ENCODE assay signal across 23 cellular contexts in genomic region chr11:95132956-95133355, GRCh38. TPM values are rescaled to one million over a fixed set of nuclear protein-coding genes. Genes with fewer than 3 reads are reported as not detected.
DNase-seq lines count a peak whose midpoint lies in the region; ATAC-seq, FAIRE-seq and TF ChIP-seq lines count a peak whose summit lies in the region.
"Had no signal": no experiment of that assay in that cellular context is flagged by ENCODE, and none has a peak within 500 bp of the region (broad histone marks: within the 10 kb centered on the region; RNA-seq: fewer than 3 reads in every experiment).

No MANE protein-coding gene starts in this region.

- 27 to 55% (median 39%) methylated on average over 2 of the region's 2 CpGs for WGBS in spleen, 5 donors

- DNase-seq in COLO829 (ENCODE audit: low spot score), result peak; percentile 76
- DNase-seq in HUDEP-2 (lab: John Stamatoyannopoulos, UW; ENCODE audit: unreplicated experiment in 76 of 76), result peak in 60 of 76 experiments; percentile 4 to 72 (median 44)
- DNase-seq in SW480 (ENCODE audit: low spot score), result peak; percentile 39
- peak in 1 of 2 donors; percentile 52 for DNase-seq in left colon
- DNase-seq in spleen, result no peak
- DNase-seq in natural killer cell treated with Interleukin-12 subunit alpha and Interleukin-12 subunit beta and Interleukin-15 and Interleukin-18, amount 100 ng/mL, for 72 hours (ENCODE audit: low spot score), result no peak
- DNase-seq in activated CD8-positive, alpha-beta T cell treated with anti-CD3 and anti-CD28 coated beads, Interleukin-2, amount 10 ng/mL, durations not matched to agents 7 days and 5 days, result no peak
- no peak for DNase-seq in HTR-8/SVneo (ENCODE audit: insufficient read length, low spot score)
- DNase-seq: activated CD4-positive, alpha-beta T cell treated with anti-CD3 and anti-CD28 coated beads for 1 hour; activated gamma-delta T cell treated with Interleukin-2 at 50 U/mL for 16 hours; CD8-positive, alpha-beta T cell; MM.1S; naive thymus-derived CD8-positive, alpha-beta T cell; NCI-H2081 treated with DMSO at 0.1 percent for 48 hours; NCI-H774; T-helper 2 cell had no signal

- FAIRE-seq in HTR-8/SVneo (lab: Jason Lieb, UNC), result no peak
- FAIRE-seq: G401.6, GM12878 had no signal

- intact Hi-C loops in left colon (cut with DNase I, micrococcal nuclease) (no loop called here), spleen (cut with DNase I; ENCODE audit: low total_unique reads) (no loop called here)

- POLR2A ChIA-PET in activated CD8-positive, alpha-beta T cell treated with anti-CD3 and anti-CD28 coated beads, Interleukin-2, amount 10 ng/mL, durations not matched to agents 7 days and 5 days (lab: Charles Lee), result no interaction called here

- H3K27ac Mint-ChIP-seq in natural killer cell treated with Interleukin-12 subunit alpha and Interleukin-12 subunit beta and Interleukin-15 and Interleukin-18, amount 100 ng/mL, for 72 hours, result no peak overlapping the region
- H3K27ac Mint-ChIP-seq in activated CD8-positive, alpha-beta T cell treated with anti-CD3 and anti-CD28 coated beads, Interleukin-2, amount 10 ng/mL, durations not matched to agents 7 days and 5 days, result no peak overlapping the region
- H3K27ac Mint-ChIP-seq: CD8-positive, alpha-beta T cell; GM23338; stimulated activated naive CD8-positive, alpha-beta T cell treated with anti-CD3 and anti-CD28 coated beads, Interleukin-15, Interleukin-2, amounts not matched to agents 100 ng/mL and 50 ng/mL, for 24 hours had no signal

- TF ChIP-seq POLR2A in spleen (IDR thresholded peaks at IDR 0.05), result no peak

- no peaks in the 10 kb centered on the region for H3K9me3 Mint-ChIP-seq in natural killer cell treated with Interleukin-12 subunit alpha and Interleukin-12 subunit beta and Interleukin-15 and Interleukin-18, amount 100 ng/mL, for 72 hours
- H3K9me3 Mint-ChIP-seq in activated CD8-positive, alpha-beta T cell treated with anti-CD3 and anti-CD28 coated beads, Interleukin-2, amount 10 ng/mL, durations not matched to agents 7 days and 5 days (ENCODE audit: insufficient read depth), result no peaks in the 10 kb centered on the region
- H3K9me3 Mint-ChIP-seq: CD8-positive, alpha-beta T cell; GM23338; naive thymus-derived CD8-positive, alpha-beta T cell; stimulated activated naive CD8-positive, alpha-beta T cell treated with anti-CD3 and anti-CD28 coated beads, Interleukin-15, Interleukin-2, amounts not matched to agents 100 ng/mL and 50 ng/mL, for 24 hours had no signal

- CTCF ChIA-PET in activated CD8-positive, alpha-beta T cell treated with anti-CD3 and anti-CD28 coated beads, Interleukin-2, amount 10 ng/mL, durations not matched to agents 7 days and 5 days (lab: Charles Lee), result interaction anchor here (0.7 kb wide), 1 partner anchor 14 kb away, joined by 3 read pairs; no protein-coding TSS in a partner anchor

- no peak overlapping the region for H3K4me3 Mint-ChIP-seq in natural killer cell treated with Interleukin-12 subunit alpha and Interleukin-12 subunit beta and Interleukin-15 and Interleukin-18, amount 100 ng/mL, for 72 hours
- no peak overlapping the region for H3K4me3 Mint-ChIP-seq in activated CD8-positive, alpha-beta T cell treated with anti-CD3 and anti-CD28 coated beads, Interleukin-2, amount 10 ng/mL, durations not matched to agents 7 days and 5 days
- H3K4me3 Mint-ChIP-seq: CD8-positive, alpha-beta T cell; GM23338; naive thymus-derived CD8-positive, alpha-beta T cell; stimulated activated naive CD8-positive, alpha-beta T cell treated with anti-CD3 and anti-CD28 coated beads, Interleukin-15, Interleukin-2, amounts not matched to agents 100 ng/mL and 50 ng/mL, for 24 hours had no signal

- H3K4me3 ChIP-seq in spleen, result no peak overlapping the region
- H3K4me3 ChIP-seq: ascending aorta, coronary artery, GM12878, GM23338, lung had no signal

- ATAC-seq in left colon, result peak; percentile 98
- ATAC-seq in natural killer cell treated with Interleukin-12 subunit alpha and Interleukin-12 subunit beta and Interleukin-15 and Interleukin-18, amount 100 ng/mL, for 72 hours, result no peak
- no peak for ATAC-seq in activated CD8-positive, alpha-beta T cell treated with anti-CD3 and anti-CD28 coated beads, Interleukin-2, amount 10 ng/mL, durations not matched to agents 7 days and 5 days
- ATAC-seq: CD8-positive, alpha-beta T cell; GM12878; GM23338; naive thymus-derived CD8-positive, alpha-beta T cell had no signal

- H3K27me3 Mint-ChIP-seq in natural killer cell treated with Interleukin-12 subunit alpha and Interleukin-12 subunit beta and Interleukin-15 and Interleukin-18, amount 100 ng/mL, for 72 hours, result no peaks in the 10 kb centered on the region
- H3K27me3 Mint-ChIP-seq in activated CD8-positive, alpha-beta T cell treated with anti-CD3 and anti-CD28 coated beads, Interleukin-2, amount 10 ng/mL, durations not matched to agents 7 days and 5 days (ENCODE audit: low read depth), result no peaks in the 10 kb centered on the region
- H3K27me3 Mint-ChIP-seq: naive thymus-derived CD8-positive, alpha-beta T cell; stimulated activated naive CD8-positive, alpha-beta T cell treated with anti-CD3 and anti-CD28 coated beads, Interleukin-15, Interleukin-2, amounts not matched to agents 100 ng/mL and 50 ng/mL, for 24 hours had no signal

- peaks cover 6% of the 10 kb centered on the region for H3K36me3 Mint-ChIP-seq in natural killer cell treated with Interleukin-12 subunit alpha and Interleukin-12 subunit beta and Interleukin-15 and Interleukin-18, amount 100 ng/mL, for 72 hours
- peaks cover 40% of the 10 kb centered on the region for H3K36me3 Mint-ChIP-seq in activated CD8-positive, alpha-beta T cell treated with anti-CD3 and anti-CD28 coated beads, Interleukin-2, amount 10 ng/mL, durations not matched to agents 7 days and 5 days (ENCODE audit: low read depth)

- peaks cover 0 to 10% (median 4%) of the 10 kb centered on the region in 6 donors for H3K4me1 ChIP-seq in spleen
- H3K4me1 ChIP-seq: ascending aorta had no signal

- H3K27ac ChIP-seq in spleen, result no peak overlapping the region
- H3K27ac ChIP-seq: ascending aorta, coronary artery had no signal

- H3K9me3 ChIP-seq in spleen, result no peaks in the 10 kb centered on the region
- H3K9me3 ChIP-seq: ascending aorta had no signal

- no peaks in the 10 kb centered on the region for H3K27me3 ChIP-seq in spleen (replicated peaks in 1 of 7)
- H3K27me3 ChIP-seq: ascending aorta had no signal

- H3K36me3 ChIP-seq in spleen, result peaks cover 0 to 54% (median 18%) of the 10 kb centered on the region in 6 donors

- H3K4me1 Mint-ChIP-seq in natural killer cell treated with Interleukin-12 subunit alpha and Interleukin-12 subunit beta and Interleukin-15 and Interleukin-18, amount 100 ng/mL, for 72 hours (ENCODE audit: low read depth in 2 of 2), result no peaks in the 10 kb centered on the region
- peaks cover 18% of the 10 kb centered on the region for H3K4me1 Mint-ChIP-seq in activated CD8-positive, alpha-beta T cell treated with anti-CD3 and anti-CD28 coated beads, Interleukin-2, amount 10 ng/mL, durations not matched to agents 7 days and 5 days (ENCODE audit: low read depth)
- H3K4me1 Mint-ChIP-seq: GM23338 had no signal

- TF ChIP-seq CTCF in spleen (IDR thresholded peaks at IDR 0.05 in 8 of 11, conservative IDR thresholded peaks at IDR 0.05 in 3 of 11), result no peak

RNA-seq across cellular contexts. Expression of gene ENDOD1, which starts 43.3 kb away (rescaled TPM):
- total RNA-seq in left colon, result 100 to 1,000 TPM in 1 of 2 donors, 10 to 100 TPM in 1; 98.9 to 108 TPM
- 10 to 100 TPM; 34.3 to 80.5 (median 70.5) TPM for total RNA-seq in spleen
- polyA plus RNA-seq in spleen, result 10 to 100 TPM in 1 of 3 donors, 1 to 10 TPM in 2; 6.3 to 12.5 (median 9.8) TPM
- 1 to 10 TPM; 8.4 to 9.3 TPM for total RNA-seq in natural killer cell treated with Interleukin-12 subunit alpha and Interleukin-12 subunit beta and Interleukin-15 and Interleukin-18, amount 100 ng/mL, for 72 hours
- 10 to 100 TPM; 23.4 to 23.9 TPM for total RNA-seq in activated CD8-positive, alpha-beta T cell treated with anti-CD3 and anti-CD28 coated beads, Interleukin-2, amount 10 ng/mL, durations not matched to agents 7 days and 5 days

Comparison
In these comparisons a context has a peak if more than half of its experiments do, and no peak if none do; other contexts are left out.
1. DNase-seq: peak in COLO829 (single experiment), HUDEP-2 (60 of 76) and SW480 (single experiment); none in spleen (single experiment), natural killer cell treated with Interleukin-12 subunit alpha and Interleukin-12 subunit beta and Interleukin-15 and Interleukin-18, amount 100 ng/mL, for 72 hours (single experiment), activated CD8-positive, alpha-beta T cell treated with anti-CD3 and anti-CD28 coated beads, Interleukin-2, amount 10 ng/mL, durations not matched to agents 7 days and 5 days (single experiment) and HTR-8/SVneo (single experiment).